Comparison of ENCODE assay signal across 32 cellular contexts in the genomic region with DNA sequence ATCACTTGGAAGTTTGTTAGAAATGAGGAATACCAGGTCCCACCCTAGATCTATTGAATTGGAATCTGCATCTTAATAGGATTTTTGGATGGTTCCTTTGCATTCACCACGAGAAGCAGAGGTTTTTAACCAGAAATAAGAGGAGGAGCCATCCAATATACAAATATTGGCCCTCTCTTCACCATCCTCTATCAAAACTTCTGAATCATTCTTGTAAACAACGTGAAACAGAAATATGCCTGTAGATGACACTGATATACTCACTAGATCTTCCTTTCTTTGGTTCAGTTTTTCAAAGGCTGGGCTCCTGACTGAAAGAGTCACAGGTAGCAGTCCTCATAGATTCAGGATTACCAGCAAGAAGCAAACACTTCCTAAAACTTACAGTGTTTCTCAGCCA.
"Had no signal": no experiment of that assay in that cellular context is flagged by ENCODE, and none has a peak within 500 bp of the region (broad histone marks: within the 10 kb centered on the region; RNA-seq: fewer than 3 reads in every experiment).

No MANE protein-coding gene starts in this region.

- H3K4me3 ChIP-seq: MG63 had no signal

- H3K9ac ChIP-seq: KMS-11 had no signal

- H3K27me3 ChIP-seq: MG63 had no signal

- DNase-seq: Karpas-422, MG63, MM.1S, MV-4-11, NCI-H1048, NCI-H1092, NCI-H1092 treated with DMSO at 0.1 percent for 48 hours, NCI-H1105, NCI-H1105 treated with DMSO at 0.1 percent for 48 hours, NCI-H1417 treated with DMSO at 0.1 percent for 48 hours, NCI-H1436, NCI-H1436 treated with DMSO at 0.1 percent for 48 hours, NCI-H146, NCI-H1694, NCI-H1694 treated with DMSO at 0.1 percent for 48 hours, NCI-H187, NCI-H187 treated with DMSO at 0.1 percent for 48 hours, NCI-H1930, NCI-H2029, NCI-H2029 treated with DMSO at 0.1 percent for 48 hours, NCI-H2081, NCI-H2081 treated with DMSO at 0.1 percent for 48 hours, NCI-H2107, NCI-H2171, NCI-H2171 treated with DMSO at 0.1 percent for 48 hours, NCI-H2227 treated with DMSO at 0.1 percent for 48 hours, NCI-H226, NCI-H345, NCI-H446, NCI-H446 treated with DMSO at 0.1 percent for 48 hours, NCI-H510A had no signal

- H3K27ac ChIP-seq: KMS-11 had no signal

- H3K36me3 ChIP-seq: MG63 had no signal

- H3K4me2 ChIP-seq: KMS-11 had no signal
